21 cellular contexts compared by ENCODE assay signal in genomic region chr10:98012654-98013053, GRCh38. TPM values are rescaled to one million over a fixed set of nuclear protein-coding genes. Genes with fewer than 3 reads are reported as not detected.
"Had no signal": no experiment of that assay in that cellular context is flagged by ENCODE, and none has a peak within 500 bp of the region (broad histone marks: within the 10 kb centered on the region; RNA-seq: fewer than 3 reads in every experiment).

No MANE protein-coding gene starts in this region.

- H3K9ac ChIP-seq: SK-N-SH had no signal

- H3K4me2 ChIP-seq: SK-N-SH had no signal

- H3K9me3 ChIP-seq: SK-N-SH had no signal

- DNase-seq: KBM-7, NCI-H1092, NCI-H1105 treated with DMSO at 0.1 percent for 48 hours, NCI-H1417 treated with DMSO at 0.1 percent for 48 hours, NCI-H146, NCI-H1694 treated with DMSO at 0.1 percent for 48 hours, NCI-H1930, NCI-H2171 treated with DMSO at 0.1 percent for 48 hours, NCI-H345, NCI-H446 treated with DMSO at 0.1 percent for 48 hours, NCI-H510A treated with DMSO at 0.1 percent for 48 hours, NCI-H526, PC-3, SHP77, SK-N-SH had no signal

- H3K27ac ChIP-seq: RWPE1 had no signal

- ATAC-seq: Panc1, PC-3 had no signal

RNA-seq across cellular contexts. Expression of gene CRTAC1, which starts 17.8 kb away (rescaled TPM):
- total RNA-seq: HT-29, LHCN-M2, MCF 10A, OCI-LY7, PC-3 had no signal
